Comparison of ENCODE assay signal across 16 cellular contexts in the genomic region with DNA sequence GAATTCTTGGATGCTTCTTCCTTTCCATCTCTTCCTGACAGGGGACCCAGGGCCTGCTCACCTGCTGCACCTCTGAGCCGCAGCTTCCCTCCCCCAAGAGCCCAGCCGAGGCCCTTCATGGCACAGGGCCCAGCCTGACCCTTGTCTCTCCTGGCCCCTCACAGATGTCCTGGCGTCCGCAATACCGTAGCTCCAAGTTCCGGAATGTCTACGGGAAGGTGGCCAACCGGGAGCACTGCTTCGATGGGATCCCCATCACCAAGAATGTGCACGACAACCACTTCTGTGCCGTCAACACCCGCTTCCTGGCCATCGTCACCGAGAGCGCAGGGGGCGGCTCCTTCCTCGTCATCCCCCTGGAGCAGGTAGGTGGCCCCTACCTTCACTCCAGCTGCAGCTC.
A peak's percentile ranks its signal among the peaks of the same experiment; 100 is the strongest.
DNase-seq lines count a peak whose midpoint lies in the region; ATAC-seq and TF ChIP-seq lines count a peak whose summit lies in the region.
"Had no signal": no experiment of that assay in that cellular context is flagged by ENCODE, and none has a peak within 500 bp of the region (broad histone marks: within the 10 kb centered on the region; RNA-seq: fewer than 3 reads in every experiment).

No MANE protein-coding gene starts in this region.

- H2BK15ac ChIP-seq in neuronal stem cell (ENCODE audit: low read length): no peak overlapping the region

- peak overlapping the region; percentile 13 for H3K9ac ChIP-seq in neuronal stem cell (ENCODE audit: low read depth, low read length, poor library complexity)
- H3K9ac ChIP-seq: KMS-11 had no signal

- H2AK5ac ChIP-seq in neuronal stem cell (ENCODE audit: low read depth, low read length): no peak overlapping the region

- ATAC-seq in RWPE2 (ENCODE audit: low read depth) (no peak), upper lobe of right lung (no peak), GM21737 (IDR thresholded peaks at IDR 0.05; ENCODE audit: unreplicated experiment) (no peak)

- H3K9me3 ChIP-seq in RWPE2 (ENCODE audit: severe bottlenecking): no peaks in the 10 kb centered on the region
- no peaks in the 10 kb centered on the region for H3K9me3 ChIP-seq in neuronal stem cell (replicated peaks in 1 of 2; ENCODE audit: control insufficient read depth in 2 of 2, insufficient read depth in 1 of 2, low read depth in 1 of 2, low read length in 2 of 2)
- H3K9me3 ChIP-seq in upper lobe of right lung: no peaks in the 10 kb centered on the region

- H3K18ac ChIP-seq in neuronal stem cell (ENCODE audit: low read length): peak overlapping the region; percentile 54

- H4K91ac ChIP-seq in neuronal stem cell (ENCODE audit: low read depth, low read length, poor library complexity): no peak overlapping the region

- no peaks in the 10 kb centered on the region for H3K79me1 ChIP-seq in neuronal stem cell (ENCODE audit: low read depth, low read length)

- DNase-seq in RWPE2 (ENCODE audit: low spot score): peak; percentile 61
- DNase-seq in coronary artery (ENCODE audit: low spot score): peak; percentile 52
- no peak for DNase-seq in neuronal stem cell (ENCODE audit: low spot score)
- peak; percentile 43 for DNase-seq in upper lobe of right lung
- DNase-seq in erythroblast (lab: John Stamatoyannopoulos, UW): no peak
- no peak for DNase-seq in GOT3 (lab: John Stamatoyannopoulos, UW)
- DNase-seq: ACHN, DMS79 treated with DMSO at 0.1 percent for 48 hours, NCI-H1417, NCI-H187, NCI-H2107, NCI-H510A, NCI-H748 treated with DMSO at 0.1 percent for 48 hours, SHP77 had no signal

- H3K4me1 ChIP-seq in RWPE2 (ENCODE audit: insufficient read depth, poor library complexity, severe bottlenecking) (peaks cover 23% of the 10 kb centered on the region), neuronal stem cell (ENCODE audit: control insufficient read depth in 2 of 2, insufficient read depth in 1 of 2, low read depth in 1 of 2, low read length in 2 of 2) (peaks cover 12 to 15% of the 10 kb centered on the region in 2 donors), upper lobe of right lung (no peaks in the 10 kb centered on the region)

- H2AFZ ChIP-seq in neuronal stem cell (ENCODE audit: low read length): no peak overlapping the region

- no peak overlapping the region for H3K4ac ChIP-seq in neuronal stem cell (ENCODE audit: low read length)

- no CpG with 5 or more reads among the region's 17 CpGs for WGBS in neuronal stem cell (ENCODE audit: extremely low coverage in 2 of 2, insufficient read length in 2 of 2, insufficient replicate concordance in 1 of 2), 2 donors

- TF ChIP-seq POLR2A in erythroblast (IDR thresholded peaks at IDR 0.05; ENCODE audit: low read length): no peak

- intact Hi-C loops in upper lobe of right lung (cut with DNase I): no loop called here

- no peak overlapping the region for H3K23ac ChIP-seq in neuronal stem cell (ENCODE audit: low read depth, low read length, poor library complexity)

- H3K27me3 ChIP-seq in RWPE2 (ENCODE audit: insufficient read depth, poor library complexity, severe bottlenecking) (no peaks in the 10 kb centered on the region), neuronal stem cell (ENCODE audit: control insufficient read depth in 3 of 3, insufficient read depth in 3 of 3, low read depth in 1 of 3, low read length in 3 of 3) (no peaks in the 10 kb centered on the region), upper lobe of right lung (no peaks in the 10 kb centered on the region)

- H3K14ac ChIP-seq in neuronal stem cell (ENCODE audit: low read length): no peak overlapping the region

- no peak overlapping the region for H3K4me3 ChIP-seq in RWPE2 (ENCODE audit: severe bottlenecking)
- no peak overlapping the region for H3K4me3 ChIP-seq in coronary artery
- no peak overlapping the region for H3K4me3 ChIP-seq in neuronal stem cell (ENCODE audit: low read length in 2 of 2)
- H3K4me3 ChIP-seq in upper lobe of right lung: no peak overlapping the region

- H2BK5ac ChIP-seq in neuronal stem cell (ENCODE audit: low read length): no peak overlapping the region

- H2BK120ac ChIP-seq in neuronal stem cell (ENCODE audit: low read depth, low read length): no peak overlapping the region

- H3K36me3 ChIP-seq in RWPE2 (ENCODE audit: low read depth): no peaks in the 10 kb centered on the region
- H3K36me3 ChIP-seq in neuronal stem cell (replicated peaks in 1 of 2; ENCODE audit: control insufficient read depth in 2 of 2, insufficient read depth in 2 of 2, low read length in 2 of 2): peaks cover 2 to 6% of the 10 kb centered on the region in 2 donors
- H3K36me3 ChIP-seq in upper lobe of right lung: no peaks in the 10 kb centered on the region

- TF ChIP-seq CTCF in RWPE2 (IDR thresholded peaks at IDR 0.05; ENCODE audit: poor library complexity, severe bottlenecking): no peak
- no peak for TF ChIP-seq CTCF in coronary artery (IDR thresholded peaks at IDR 0.05)
- no peak for TF ChIP-seq CTCF in upper lobe of right lung (IDR thresholded peaks at IDR 0.05)

- H2BK12ac ChIP-seq in neuronal stem cell (ENCODE audit: low read length): no peak overlapping the region

- no peak overlapping the region for H3K4me2 ChIP-seq in neuronal stem cell (ENCODE audit: insufficient read depth, low read length, poor library complexity, severe bottlenecking)
- H3K4me2 ChIP-seq: KMS-11 had no signal

- H4K8ac ChIP-seq in neuronal stem cell (ENCODE audit: low read depth, low read length): no peak overlapping the region

- no peak overlapping the region for H3K27ac ChIP-seq in RWPE2 (ENCODE audit: poor library complexity, severe bottlenecking)
- no peak overlapping the region for H3K27ac ChIP-seq in coronary artery
- no peak overlapping the region for H3K27ac ChIP-seq in neuronal stem cell (replicated peaks; ENCODE audit: low read length)
- H3K27ac ChIP-seq in upper lobe of right lung: no peak overlapping the region
- H3K27ac ChIP-seq: KMS-11 had no signal

Comparison
In these comparisons a context has a peak if more than half of its experiments do, and no peak if none do; other contexts are left out.
1. DNase-seq: peak in RWPE2 (single experiment), coronary artery (single experiment) and upper lobe of right lung (single experiment); none in neuronal stem cell (single experiment), erythroblast (0 of 2) and GOT3 (single experiment).